Comparison of ENCODE assay signal across 11 cellular contexts in the genomic region with DNA sequence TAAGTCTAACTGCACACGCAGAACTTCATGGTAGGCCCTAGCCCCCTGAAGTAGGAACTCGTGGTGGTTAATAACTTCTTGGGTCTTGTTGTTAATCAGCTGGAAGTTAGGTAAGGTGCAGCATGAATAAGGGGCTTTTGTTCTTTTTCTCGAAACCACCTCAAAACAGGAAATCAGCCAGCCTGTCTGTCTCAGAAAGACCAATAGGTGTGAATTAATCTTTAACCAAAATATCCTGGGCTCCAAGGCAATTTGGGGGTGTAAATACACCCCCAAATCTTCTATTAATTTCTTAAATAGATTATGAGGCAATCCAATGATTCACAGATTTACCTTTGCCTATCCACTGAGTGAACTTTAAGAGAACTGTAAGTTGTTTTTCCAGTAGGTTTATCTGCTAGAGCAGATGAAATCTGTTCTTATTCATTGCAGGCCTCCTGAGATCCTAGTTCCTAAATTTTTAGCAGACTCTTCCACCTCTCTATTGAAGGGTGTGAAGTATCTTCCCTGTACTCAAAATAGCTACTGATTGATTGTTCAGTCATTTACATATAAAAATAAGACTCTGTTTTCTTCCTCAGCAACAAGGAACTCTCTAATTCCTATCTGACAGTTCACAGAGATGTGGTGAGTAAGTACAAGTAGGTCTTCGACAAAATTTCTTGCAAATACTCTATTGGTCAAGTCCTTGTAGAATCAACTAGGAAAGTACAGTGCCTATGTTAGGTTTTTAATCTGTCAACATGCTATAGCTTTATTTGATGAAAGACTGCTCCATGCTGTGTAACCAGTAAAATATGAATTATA.
A peak's percentile ranks its signal among the peaks of the same experiment; 100 is the strongest.
DNase-seq lines count a peak whose midpoint lies in the region; ATAC-seq and TF ChIP-seq lines count a peak whose summit lies in the region.
"Had no signal": no experiment of that assay in that cellular context is flagged by ENCODE, and none has a peak within 500 bp of the region (broad histone marks: within the 10 kb centered on the region; RNA-seq: fewer than 3 reads in every experiment).

No MANE protein-coding gene starts in this region.

- H3K36me3 Mint-ChIP-seq in CD4-positive, alpha-beta memory T cell: peaks cover 0 to 1% of the 10 kb centered on the region in 2 donors
- H3K36me3 Mint-ChIP-seq: CD8-positive, alpha-beta memory T cell had no signal

- no peak for TF ChIP-seq POLR2A in esophagus squamous epithelium (IDR thresholded peaks at IDR 0.05)

- peak overlapping the region in 1 of 8 donors; percentile 57 for H3K4me3 Mint-ChIP-seq in CD4-positive, alpha-beta memory T cell
- H3K4me3 Mint-ChIP-seq: CD8-positive, alpha-beta memory T cell had no signal

- H3K27ac Mint-ChIP-seq in CD4-positive, alpha-beta memory T cell: peak overlapping the region in 5 of 7 donors; percentile 9 to 43 (median 30)

- POLR2A ChIA-PET in CD4-positive, alpha-beta memory T cell (lab: Charles Lee; ENCODE audit: partially characterized antibody): no interaction called here

- H3K27me3 Mint-ChIP-seq in CD4-positive, alpha-beta memory T cell: peaks cover 0 to 2% of the 10 kb centered on the region in 2 donors
- H3K27me3 Mint-ChIP-seq: CD8-positive, alpha-beta memory T cell had no signal

- WGBS in esophagus squamous epithelium, 2 donors: 61 to 63% methylated on average over 4 of the region's 4 CpGs

- peak; percentile 86 for ATAC-seq in GM19452 (IDR thresholded peaks at IDR 0.05; ENCODE audit: unreplicated experiment)
- ATAC-seq in HG03108 (IDR thresholded peaks at IDR 0.05; ENCODE audit: unreplicated experiment): peak; percentile 82

- no peaks in the 10 kb centered on the region for H3K36me3 ChIP-seq in CD4-positive, alpha-beta memory T cell (ENCODE audit: insufficient read depth, low read length)
- no peaks in the 10 kb centered on the region for H3K36me3 ChIP-seq in esophagus squamous epithelium

- H3K27ac ChIP-seq in CD4-positive, alpha-beta memory T cell (ENCODE audit: low read depth, low read length): no peak overlapping the region
- peak overlapping the region in 3 of 4 donors; percentile 34 to 49 (median 48) for H3K27ac ChIP-seq in esophagus squamous epithelium

- DNase-seq in CD4-positive, alpha-beta memory T cell: no peak
- DNase-seq in esophagus squamous epithelium (lab: John Stamatoyannopoulos, UW) (no peak), midbrain (lab: John Stamatoyannopoulos, UW) (no peak), SKM-1 (lab: John Stamatoyannopoulos, UW; ENCODE audit: unreplicated experiment) (no peak), RPMI8226 (no peak), middle frontal gyrus (ENCODE audit: extremely low spot score, low spot score) (no peak)
- DNase-seq: activated T-cell treated with anti-CD3 and anti-CD28 coated beads, Interleukin-2, amount 50 U/mL, for 72 hours; right cardiac atrium had no signal

- no peaks in the 10 kb centered on the region for H3K9me3 ChIP-seq in CD4-positive, alpha-beta memory T cell (ENCODE audit: control insufficient read depth in 1 of 2, low read length in 2 of 2)
- H3K9me3 ChIP-seq in esophagus squamous epithelium: no peaks in the 10 kb centered on the region

- peaks cover 20% of the 10 kb centered on the region for H3K4me1 ChIP-seq in CD4-positive, alpha-beta memory T cell (ENCODE audit: insufficient read depth, low read length)
- H3K4me1 ChIP-seq in esophagus squamous epithelium: peaks cover 3 to 37% (median 14%) of the 10 kb centered on the region in 3 donors

- peaks cover 0 to 3% (median 1%) of the 10 kb centered on the region in 8 donors for H3K9me3 Mint-ChIP-seq in CD4-positive, alpha-beta memory T cell
- H3K9me3 Mint-ChIP-seq: activated T-cell treated with anti-CD3 and anti-CD28 coated beads, Interleukin-2, amount 50 U/mL, for 72 hours had no signal

- no peak for TF ChIP-seq CTCF in esophagus squamous epithelium (IDR thresholded peaks at IDR 0.05)

- H3K4me3 ChIP-seq in CD4-positive, alpha-beta memory T cell (ENCODE audit: low read length in 2 of 2): no peak overlapping the region
- H3K4me3 ChIP-seq in esophagus squamous epithelium: no peak overlapping the region

- CTCF ChIA-PET in CD4-positive, alpha-beta memory T cell (lab: Charles Lee; ENCODE audit: partially characterized antibody): no interaction called here

- intact Hi-C loops in CD4-positive, alpha-beta memory T cell (cut with micrococcal nuclease): no loop called here
- intact Hi-C loops in esophagus squamous epithelium (cut with DNase I): no loop called here

- H3K4me1 Mint-ChIP-seq in CD4-positive, alpha-beta memory T cell: peaks cover 11 to 33% (median 17%) of the 10 kb centered on the region in 4 donors

- no peaks in the 10 kb centered on the region for H3K27me3 ChIP-seq in CD4-positive, alpha-beta memory T cell (ENCODE audit: insufficient read depth, low read length)
- no peaks in the 10 kb centered on the region for H3K27me3 ChIP-seq in esophagus squamous epithelium
